In genomic region chrX:155334486-155335316, GRCh38 we compare ENCODE assay signal across 8 cellular contexts. TPM values are rescaled to one million over a fixed set of nuclear protein-coding genes. Genes with fewer than 3 reads are reported as not detected.
DNase-seq lines count a peak whose midpoint lies in the region; ATAC-seq lines count a peak whose summit lies in the region.

Gene CLIC2 (minus strand): TSS chrX:155334614. CDS start chrX:155334427, 187 bp downstream.

- peak within 1 kb of the TSS; percentile 34 to 37 for H3K4me3 Mint-ChIP-seq in activated T-cell treated with anti-CD3 and anti-CD28 coated beads, Interleukin-2, amount 50 U/mL, for 72 hours
- H3K4me3 Mint-ChIP-seq in dendritic cell treated with granulocyte-macrophage colony-stimulating factor and Interleukin-4, amounts not matched to agents 40 ng/mL and 50 ng/mL, for 4 days, result peak within 1 kb of the TSS; percentile 77
- no peak within 1 kb of the TSS for H3K4me3 Mint-ChIP-seq in activated T-helper 2 cell treated with anti-CD3 and anti-CD28 coated beads, Interferon-gamma antibody, Interleukin-2, Interleukin-4, amounts not matched to agents 10 μg/mL and 5 μg/mL and 100 μg/mL, durations not matched to agents 14 hours and 24 hours and 36 hours (ENCODE audit: low read depth)

- intact Hi-C loops in dendritic cell treated with granulocyte-macrophage colony-stimulating factor and Interleukin-4, amounts not matched to agents 40 ng/mL and 50 ng/mL, for 4 days (cut with micrococcal nuclease), result no loop called here
- intact Hi-C loops in activated T-helper 2 cell treated with anti-CD3 and anti-CD28 coated beads, Interferon-gamma antibody, Interleukin-2, Interleukin-4, amounts not matched to agents 10 μg/mL and 5 μg/mL and 100 μg/mL, durations not matched to agents 14 hours and 24 hours and 36 hours (cut with micrococcal nuclease), result no loop called here

- no peak within 1 kb of the TSS for H3K27ac Mint-ChIP-seq in activated T-cell treated with anti-CD3 and anti-CD28 coated beads, Interleukin-2, amount 50 U/mL, for 72 hours
- peak within 1 kb of the TSS; percentile 86 for H3K27ac Mint-ChIP-seq in dendritic cell treated with granulocyte-macrophage colony-stimulating factor and Interleukin-4, amounts not matched to agents 40 ng/mL and 50 ng/mL, for 4 days
- no peak within 1 kb of the TSS for H3K27ac Mint-ChIP-seq in activated T-helper 2 cell treated with anti-CD3 and anti-CD28 coated beads, Interferon-gamma antibody, Interleukin-2, Interleukin-4, amounts not matched to agents 10 μg/mL and 5 μg/mL and 100 μg/mL, durations not matched to agents 14 hours and 24 hours and 36 hours

- peaks cover 8% of the 10 kb centered on the region for H3K4me1 Mint-ChIP-seq in activated T-cell treated with anti-CD3 and anti-CD28 coated beads, Interleukin-2, amount 50 U/mL, for 72 hours (ENCODE audit: low read depth)
- peaks cover 14% of the 10 kb centered on the region for H3K4me1 Mint-ChIP-seq in dendritic cell treated with granulocyte-macrophage colony-stimulating factor and Interleukin-4, amounts not matched to agents 40 ng/mL and 50 ng/mL, for 4 days (ENCODE audit: low read depth)
- peaks cover 1% of the 10 kb centered on the region for H3K4me1 Mint-ChIP-seq in activated T-helper 2 cell treated with anti-CD3 and anti-CD28 coated beads, Interferon-gamma antibody, Interleukin-2, Interleukin-4, amounts not matched to agents 10 μg/mL and 5 μg/mL and 100 μg/mL, durations not matched to agents 14 hours and 24 hours and 36 hours (ENCODE audit: low read depth)

- H3K36me3 Mint-ChIP-seq in activated T-cell treated with anti-CD3 and anti-CD28 coated beads, Interleukin-2, amount 50 U/mL, for 72 hours (ENCODE audit: insufficient read depth in 2 of 2), result no peaks in the 10 kb centered on the region
- H3K36me3 Mint-ChIP-seq in dendritic cell treated with granulocyte-macrophage colony-stimulating factor and Interleukin-4, amounts not matched to agents 40 ng/mL and 50 ng/mL, for 4 days (ENCODE audit: low read depth), result peaks cover 16% of the 10 kb centered on the region
- no peaks in the 10 kb centered on the region for H3K36me3 Mint-ChIP-seq in activated T-helper 2 cell treated with anti-CD3 and anti-CD28 coated beads, Interferon-gamma antibody, Interleukin-2, Interleukin-4, amounts not matched to agents 10 μg/mL and 5 μg/mL and 100 μg/mL, durations not matched to agents 14 hours and 24 hours and 36 hours (ENCODE audit: low read depth)

- peak in 1 of 2 donors; percentile 0 for DNase-seq in activated T-cell treated with anti-CD3 and anti-CD28 coated beads, Interleukin-2, amount 50 U/mL, for 72 hours
- DNase-seq in activated T-cell treated with anti-CD3 and anti-CD28 coated beads for 4 hours, result no peak
- DNase-seq in MV-4-11 (lab: John Stamatoyannopoulos, UW), result peak; percentile 31
- peak; percentile 41 for DNase-seq in pons (ENCODE audit: low spot score)
- no peak for DNase-seq in activated T-helper 2 cell treated with anti-CD3 and anti-CD28 coated beads, Interferon-gamma antibody, Interleukin-2, Interleukin-4, amounts not matched to agents 10 μg/mL and 5 μg/mL and 100 μg/mL, durations not matched to agents 14 hours and 24 hours and 36 hours (ENCODE audit: low spot score)
- DNase-seq in mucosa of gallbladder (ENCODE audit: low spot score), result no peak

- peaks cover 2% of the 10 kb centered on the region for H3K27me3 Mint-ChIP-seq in activated T-cell treated with anti-CD3 and anti-CD28 coated beads, Interleukin-2, amount 50 U/mL, for 72 hours (ENCODE audit: low read depth)
- no peaks in the 10 kb centered on the region for H3K27me3 Mint-ChIP-seq in dendritic cell treated with granulocyte-macrophage colony-stimulating factor and Interleukin-4, amounts not matched to agents 40 ng/mL and 50 ng/mL, for 4 days
- H3K27me3 Mint-ChIP-seq in activated T-helper 2 cell treated with anti-CD3 and anti-CD28 coated beads, Interferon-gamma antibody, Interleukin-2, Interleukin-4, amounts not matched to agents 10 μg/mL and 5 μg/mL and 100 μg/mL, durations not matched to agents 14 hours and 24 hours and 36 hours (ENCODE audit: low read depth), result peaks cover 6% of the 10 kb centered on the region

- H3K9me3 Mint-ChIP-seq in activated T-cell treated with anti-CD3 and anti-CD28 coated beads, Interleukin-2, amount 50 U/mL, for 72 hours, result no peaks in the 10 kb centered on the region
- H3K9me3 Mint-ChIP-seq in dendritic cell treated with granulocyte-macrophage colony-stimulating factor and Interleukin-4, amounts not matched to agents 40 ng/mL and 50 ng/mL, for 4 days, result no peaks in the 10 kb centered on the region
- H3K9me3 Mint-ChIP-seq in activated T-helper 2 cell treated with anti-CD3 and anti-CD28 coated beads, Interferon-gamma antibody, Interleukin-2, Interleukin-4, amounts not matched to agents 10 μg/mL and 5 μg/mL and 100 μg/mL, durations not matched to agents 14 hours and 24 hours and 36 hours, result no peaks in the 10 kb centered on the region

- peak; percentile 69 to 80 for ATAC-seq in activated T-cell treated with anti-CD3 and anti-CD28 coated beads, Interleukin-2, amount 50 U/mL, for 72 hours (replicated peaks in 1 of 2)
- no peak for ATAC-seq in GM21360 (IDR thresholded peaks at IDR 0.05; ENCODE audit: unreplicated experiment)

RNA-seq across cellular contexts. Expression of gene CLIC2, which starts in this region (rescaled TPM):
- total RNA-seq in activated T-cell treated with anti-CD3 and anti-CD28 coated beads, Interleukin-2, amount 50 U/mL, for 72 hours, result 1 to 10 TPM; 4.7 to 5.0 TPM
- 0.11 and 0.14 TPM in 2 replicates for total RNA-seq in activated T-helper 2 cell treated with anti-CD3 and anti-CD28 coated beads, Interferon-gamma antibody, Interleukin-2, Interleukin-4, amounts not matched to agents 10 μg/mL and 5 μg/mL and 100 μg/mL, durations not matched to agents 14 hours and 24 hours and 36 hours
- 8.2 TPM for total RNA-seq in mucosa of gallbladder

Comparison
In these comparisons a context has a peak if more than half of its experiments do, and no peak if none do; other contexts are left out.
1. DNase-seq: peak in MV-4-11 (single experiment) and pons (single experiment); none in activated T-cell treated with anti-CD3 and anti-CD28 coated beads for 4 hours (single experiment), activated T-helper 2 cell treated with anti-CD3 and anti-CD28 coated beads, Interferon-gamma antibody, Interleukin-2, Interleukin-4, amounts not matched to agents 10 μg/mL and 5 μg/mL and 100 μg/mL, durations not matched to agents 14 hours and 24 hours and 36 hours (single experiment) and mucosa of gallbladder (single experiment).